ENCODE assay signal across 11 cellular contexts in the genomic region with DNA sequence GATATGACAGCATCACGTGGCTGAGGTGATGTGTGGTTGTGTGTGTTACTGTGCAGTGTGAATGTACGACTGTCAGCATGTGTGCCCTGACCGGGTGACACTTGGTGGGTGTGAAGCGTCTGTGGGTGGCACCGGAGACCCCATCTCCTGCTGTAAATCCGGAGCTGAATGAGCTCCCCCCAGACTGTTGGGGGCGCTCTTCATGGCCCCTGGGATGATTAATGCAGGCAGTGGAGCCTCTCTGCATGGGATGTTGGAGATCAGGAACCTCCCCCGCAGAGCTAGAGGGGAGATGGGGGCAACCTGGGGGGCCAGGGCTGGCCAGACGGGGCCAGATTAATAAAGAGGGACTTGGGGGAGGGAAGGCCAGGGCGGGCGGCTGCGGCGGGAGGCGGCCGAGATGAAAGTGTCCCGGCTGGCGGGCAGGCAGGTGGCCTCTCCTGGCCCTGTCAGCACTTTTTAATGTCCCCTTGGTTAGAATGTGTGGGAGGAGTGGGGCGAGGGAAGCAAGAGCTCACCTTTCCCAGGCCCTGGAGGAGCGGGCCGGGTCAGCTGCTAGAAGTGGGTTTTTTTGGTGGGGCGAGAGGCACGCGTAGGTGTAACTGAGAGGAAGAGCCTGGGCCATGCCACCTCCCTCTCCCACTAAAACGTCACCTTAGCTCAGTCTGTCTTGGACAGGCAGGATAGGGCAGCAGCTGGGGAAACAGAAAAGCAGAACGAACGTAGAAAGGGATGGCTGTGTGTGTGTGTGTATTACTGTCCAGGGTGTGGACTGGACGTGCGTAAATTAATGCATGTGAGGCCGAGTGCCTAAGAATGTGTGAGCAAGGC. TPM values are rescaled to one million over a fixed set of nuclear protein-coding genes. Genes with fewer than 3 reads are reported as not detected.
DNase-seq lines count a peak whose midpoint lies in the region; ATAC-seq and TF ChIP-seq lines count a peak whose summit lies in the region.
"Had no signal": no experiment of that assay in that cellular context is flagged by ENCODE, and none has a peak within 500 bp of the region (broad histone marks: within the 10 kb centered on the region; RNA-seq: fewer than 3 reads in every experiment).

No MANE protein-coding gene starts in this region.

- no peak overlapping the region for H3K27ac ChIP-seq in breast epithelium
- no peak overlapping the region for H3K27ac ChIP-seq in mammary epithelial cell (ENCODE audit: insufficient read depth, low read depth, low read length)
- H3K27ac ChIP-seq: BLaER1 treated with 17β-estradiol and CSF1 and Interleukin-3, amounts not matched to agents 10 nM and 100 nM had no signal

- no peaks in the 10 kb centered on the region for H3K9me3 Mint-ChIP-seq in type B pancreatic cell
- H3K9me3 Mint-ChIP-seq: T-cell had no signal

- ATAC-seq in HG02623 (IDR thresholded peaks at IDR 0.05; ENCODE audit: unreplicated experiment), result no peak

- CTCF ChIA-PET in mammary epithelial cell (lab: Charles Lee; ENCODE audit: low non-redundant PET), result no interaction called here

- peaks cover 18% of the 10 kb centered on the region for H3K27me3 Mint-ChIP-seq in type B pancreatic cell

- H2AFZ ChIP-seq in mammary epithelial cell (ENCODE audit: low read depth, low read length), result no peak overlapping the region

- H3K4me2 ChIP-seq in mammary epithelial cell (ENCODE audit: insufficient read depth, low read depth, low read length), result no peak overlapping the region
- H3K4me2 ChIP-seq: BLaER1 treated with 17β-estradiol and CSF1 and Interleukin-3, amounts not matched to agents 10 nM and 100 nM had no signal

- TF ChIP-seq CTCF in breast epithelium (IDR thresholded peaks at IDR 0.05), result no peak
- TF ChIP-seq CTCF in mammary epithelial cell (conservative IDR thresholded peaks at IDR 0.05 in 1 of 2, IDR thresholded peaks at IDR 0.05 in 1 of 2; ENCODE audit: extremely low read depth in 1 of 2, insufficient read depth in 1 of 2, low read depth in 1 of 2, low read length in 2 of 2), result no peak
- TF ChIP-seq CTCF in type B pancreatic cell (conservative IDR thresholded peaks at IDR 0.05), result no peak

- no peak for DNase-seq in breast epithelium (ENCODE audit: low spot score in 2 of 2)
- DNase-seq in mammary epithelial cell, result no peak
- peak; percentile 54 for DNase-seq in SW480 (ENCODE audit: low spot score)
- peak; percentile 80 for DNase-seq in iPS-NIHi7 (ENCODE audit: extremely low spot score)
- peak; percentile 58 for DNase-seq in type B pancreatic cell (ENCODE audit: extremely low spot score, unreplicated experiment)
- DNase-seq in NK-92 (lab: John Stamatoyannopoulos, UW; ENCODE audit: unreplicated experiment), result no peak
- no peak for DNase-seq in middle frontal gyrus (ENCODE audit: extremely low spot score, low spot score)
- DNase-seq: NCI-H345, T-cell had no signal

- WGBS in mammary epithelial cell (ENCODE audit: low coverage, missing lambda C conversion rate), result 27% methylated on average over 15 of the region's 29 CpGs

- H3K4me3 Mint-ChIP-seq in type B pancreatic cell, result no peak overlapping the region
- H3K4me3 Mint-ChIP-seq: T-cell had no signal

- H3K36me3 ChIP-seq in breast epithelium, result no peaks in the 10 kb centered on the region
- H3K36me3 ChIP-seq in mammary epithelial cell (ENCODE audit: insufficient read depth, low read length), result no peaks in the 10 kb centered on the region
- H3K36me3 ChIP-seq: BLaER1 treated with 17β-estradiol and CSF1 and Interleukin-3, amounts not matched to agents 10 nM and 100 nM had no signal

- H3K9ac ChIP-seq in mammary epithelial cell (ENCODE audit: insufficient read depth, low read length), result no peak overlapping the region
- H3K9ac ChIP-seq: BLaER1 treated with 17β-estradiol and CSF1 and Interleukin-3, amounts not matched to agents 10 nM and 100 nM had no signal

- H3K4me3 ChIP-seq in breast epithelium (peak overlapping the region in 2 of 3 donors; percentile 30 to 53), mammary epithelial cell (replicated peaks in 1 of 3; ENCODE audit: insufficient read depth in 1 of 3, low read depth in 2 of 3, low read length in 3 of 3) (no peak overlapping the region)
- H3K4me3 ChIP-seq: BLaER1 treated with 17β-estradiol and CSF1 and Interleukin-3, amounts not matched to agents 10 nM and 100 nM had no signal

- H3K9me3 ChIP-seq in breast epithelium (no peaks in the 10 kb centered on the region), mammary epithelial cell (replicated peaks; ENCODE audit: insufficient read depth, low read length) (no peaks in the 10 kb centered on the region)
- H3K9me3 ChIP-seq: BLaER1 treated with 17β-estradiol and CSF1 and Interleukin-3, amounts not matched to agents 10 nM and 100 nM had no signal

- intact Hi-C loops in breast epithelium (cut with DNase I; ENCODE audit: low total_unique reads), result no loop called here
- intact Hi-C loops in mammary epithelial cell (cut with micrococcal nuclease), result no loop called here

- no peaks in the 10 kb centered on the region for H3K4me1 Mint-ChIP-seq in type B pancreatic cell (ENCODE audit: unreplicated experiment)
- H3K4me1 Mint-ChIP-seq: T-cell had no signal

- H3K36me3 Mint-ChIP-seq in type B pancreatic cell, result no peaks in the 10 kb centered on the region
- H3K36me3 Mint-ChIP-seq: T-cell had no signal

- no peak for TF ChIP-seq POLR2A in breast epithelium (IDR thresholded peaks at IDR 0.05)

- no peaks in the 10 kb centered on the region for H3K79me2 ChIP-seq in mammary epithelial cell (ENCODE audit: insufficient read depth, low read length)

- H4K20me1 ChIP-seq in mammary epithelial cell (ENCODE audit: insufficient read depth, low read length), result no peaks in the 10 kb centered on the region

- dilution Hi-C loops in mammary epithelial cell (cut with HindIII; ENCODE audit: low sequenced_read_pairs), result no loop called here

- H3K27ac Mint-ChIP-seq in type B pancreatic cell, result no peak overlapping the region
- H3K27ac Mint-ChIP-seq: T-cell had no signal

- H3K4me1 ChIP-seq in breast epithelium (no peaks in the 10 kb centered on the region), mammary epithelial cell (ENCODE audit: insufficient read depth, low read length) (no peaks in the 10 kb centered on the region)
- H3K4me1 ChIP-seq: BLaER1 treated with 17β-estradiol and CSF1 and Interleukin-3, amounts not matched to agents 10 nM and 100 nM had no signal

- no TSS peak for BruUV-seq in mammary epithelial cell (replicated peaks; lab: Mats Ljungman, UMichigan)

- in situ Hi-C loops in mammary epithelial cell (cut with MboI; ENCODE audit: low sequenced_read_pairs in 2 of 2), result loop anchor here in 1 of 2 donors (10.0 kb wide), 2 partner anchors 175 to 305 kb away; a partner anchor contains a TSS

- H3K27me3 ChIP-seq in breast epithelium, result peaks cover 0 to 55% of the 10 kb centered on the region in 2 donors
- no peaks in the 10 kb centered on the region for H3K27me3 ChIP-seq in mammary epithelial cell (ENCODE audit: insufficient read depth, low read length)

RNA-seq across cellular contexts. Expression of a gene that starts 34.2 kb away (rescaled TPM):
- 10 to 100 TPM; 11.4 to 20.6 (median 15.4) TPM for total RNA-seq in breast epithelium
- total RNA-seq in mammary epithelial cell, result 10 to 100 TPM; 10.3 to 45.0 TPM
- 6.4 TPM for polyA plus RNA-seq in mammary epithelial cell
- polyA minus RNA-seq in mammary epithelial cell, result 22.3 TPM
- total RNA-seq in type B pancreatic cell (ENCODE audit: low replicate concordance), result 53.2 and 62.9 TPM in 2 replicates

RNA-seq across cellular contexts. Expression of a gene that starts 40.2 kb away (rescaled TPM):
- total RNA-seq in breast epithelium, result 100 to 1,000 TPM; 143 to 148 (median 144) TPM
- 100 to 1,000 TPM in 1 of 2 donors, 10 to 100 TPM in 1; 82.7 to 167 TPM for total RNA-seq in mammary epithelial cell
- 272 TPM for polyA plus RNA-seq in mammary epithelial cell
- polyA minus RNA-seq in mammary epithelial cell, result 120 TPM
- total RNA-seq in type B pancreatic cell (ENCODE audit: low replicate concordance), result 195 and 196 TPM in 2 replicates

RNA-seq across cellular contexts. Expression of a gene that starts 50.2 kb away (rescaled TPM):
- total RNA-seq in breast epithelium, result 10 to 100 TPM in 2 of 3 donors, 1 to 10 TPM in 1; 9.8 to 18.1 (median 12.1) TPM
- 1 to 10 TPM; 4.7 to 5.4 TPM for total RNA-seq in mammary epithelial cell
- polyA plus RNA-seq in mammary epithelial cell, result 2.0 TPM
- 1.1 TPM for polyA minus RNA-seq in mammary epithelial cell
- total RNA-seq in type B pancreatic cell (ENCODE audit: low replicate concordance), result 8.9 and 20.9 TPM in 2 replicates

Comparison
In these comparisons a context has a peak if more than half of its experiments do, and no peak if none do; other contexts are left out.
1. H3K4me3 ChIP-seq: peak in breast epithelium (2 of 3); none in mammary epithelial cell (0 of 3).
2. DNase-seq: peak in SW480 (single experiment), iPS-NIHi7 (single experiment) and type B pancreatic cell (single experiment); none in breast epithelium (0 of 2), mammary epithelial cell (single experiment), NK-92 (single experiment) and middle frontal gyrus (single experiment).